21 cellular contexts compared by ENCODE assay signal in the genomic region with DNA sequence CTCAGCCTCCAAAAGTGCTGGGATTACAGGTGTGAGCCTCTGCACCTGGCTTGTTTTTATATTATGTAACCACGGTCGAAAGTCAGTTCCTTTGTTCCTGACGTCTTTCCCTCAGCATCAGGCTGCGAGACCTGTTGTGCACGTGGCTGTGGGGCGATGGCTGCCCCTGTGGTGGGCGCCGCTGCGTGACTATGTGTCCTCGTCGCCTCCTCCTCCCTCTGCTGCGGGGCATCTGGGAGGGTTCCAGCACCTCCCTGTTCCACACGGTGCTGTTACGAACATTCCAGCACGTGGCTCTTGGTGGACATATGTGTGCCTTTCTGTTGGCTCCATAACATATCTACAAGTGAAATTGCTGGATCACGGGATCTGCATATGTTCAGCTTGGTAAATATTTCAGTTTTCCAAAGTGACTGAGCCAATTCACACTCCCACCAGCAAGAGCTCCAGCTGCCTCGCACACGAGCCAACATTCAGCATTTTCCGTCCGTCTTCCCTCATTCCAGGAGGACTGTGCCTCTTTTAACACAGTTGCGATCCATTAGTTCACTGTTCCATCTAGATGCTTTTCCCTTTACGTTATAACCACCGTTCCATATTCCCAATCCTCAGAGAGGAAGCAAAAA. TPM values are rescaled to one million over a fixed set of nuclear protein-coding genes. Genes with fewer than 3 reads are reported as not detected.
DNase-seq lines count a peak whose midpoint lies in the region; ATAC-seq, FAIRE-seq and TF ChIP-seq lines count a peak whose summit lies in the region.
"Had no signal": no experiment of that assay in that cellular context is flagged by ENCODE, and none has a peak within 500 bp of the region (broad histone marks: within the 10 kb centered on the region; RNA-seq: fewer than 3 reads in every experiment).

No MANE protein-coding gene starts in this region.

- TF ChIP-seq CTCF in GM12878 (IDR thresholded peaks at IDR 0.05 in 2 of 3, conservative IDR thresholded peaks at IDR 0.05 in 1 of 3; ENCODE audit: control insufficient read depth in 2 of 3, extremely low read depth in 1 of 3, insufficient read depth in 1 of 3, low read depth in 3 of 3, low read length in 3 of 3) = no peak

- no peak overlapping the region for H2BK120ac ChIP-seq in neuronal stem cell (ENCODE audit: low read depth, low read length)

- TSS peak; percentile 45 for BruUV-seq in GM12878 (replicated peaks; lab: Mats Ljungman, UMichigan)

- peaks cover 0 to 73% (median 4%) of the 10 kb centered on the region in 11 experiments; a peak in 6 of 22 replicates for H3K36me3 ChIP-seq in BLaER1 treated with 17β-estradiol and CSF1 and Interleukin-3, amounts not matched to agents 10 nM and 100 nM
- H3K36me3 ChIP-seq in H7 (replicated peaks; ENCODE audit: control insufficient read depth, insufficient read depth, low read length) (no peaks in the 10 kb centered on the region), GM12878 (ENCODE audit: control insufficient read depth in 2 of 2, insufficient read depth in 2 of 2, low read length in 1 of 2) (peaks cover 0 to 11% of the 10 kb centered on the region in 2 experiments; a peak in 2 of 4 replicates), neuronal stem cell (replicated peaks in 1 of 2; ENCODE audit: control insufficient read depth in 2 of 2, insufficient read depth in 2 of 2, low read length in 2 of 2) (peaks cover 0 to 3% of the 10 kb centered on the region in 2 donors)

- H4K91ac ChIP-seq in neuronal stem cell (ENCODE audit: low read depth, low read length, poor library complexity) = no peak overlapping the region

- SMC1A ChIA-PET in GM12878 (lab: Charles Lee; ENCODE audit: uncharacterized antibody, unreplicated experiment) = interaction anchor here (0.7 to 2.7 kb wide), 8 partner anchors 10 to 81 kb away, joined by 3 to 21 read pairs (median 4); no protein-coding TSS in a partner anchor

- intact Hi-C loops in GM12878 (cut with micrococcal nuclease; ENCODE audit: unreplicated experiment) = no loop called here

- CTCF ChIA-PET in GM12878 (lab: Yijun Ruan, JAX) = interaction anchor here (1.6 kb wide), 1 partner anchor 28 kb away, joined by 8 read pairs; no protein-coding TSS in a partner anchor

- TF ChIP-seq POLR2A in GM12878 (IDR thresholded peaks at IDR 0.05; ENCODE audit: low read depth, low read length) = no peak

- no peak overlapping the region for H3K27ac ChIP-seq in BLaER1 treated with 17β-estradiol and CSF1 and Interleukin-3, amounts not matched to agents 10 nM and 100 nM
- peak overlapping the region; percentile 70 for H3K27ac ChIP-seq in GM12878 (ENCODE audit: control insufficient read depth, insufficient read depth)
- no peak overlapping the region for H3K27ac ChIP-seq in neuronal stem cell (replicated peaks; ENCODE audit: low read length)
- H3K27ac ChIP-seq: epithelial cell of prostate, left lung had no signal

- POLR2A ChIA-PET in GM12878 (lab: Charles Lee) = interaction anchor here (0.6 to 1.5 kb wide), 4 partner anchors 10 to 29 kb away, joined by 3 to 8 read pairs (median 4); no protein-coding TSS in a partner anchor

- WGBS in GM12878 (ENCODE audit: insufficient coverage, insufficient replicate concordance, low lambda C conversion rate, missing lambda C conversion rate) = 78% methylated on average over 23 of the region's 23 CpGs
- WGBS in neuronal stem cell (ENCODE audit: extremely low coverage in 2 of 2, insufficient read length in 2 of 2, insufficient replicate concordance in 1 of 2), 2 donors = no CpG with 5 or more reads among the region's 23 CpGs

- peak overlapping the region; percentile 29 for H3K23ac ChIP-seq in neuronal stem cell (ENCODE audit: low read depth, low read length, poor library complexity)

- H3K4me3 ChIP-seq in BLaER1 treated with 17β-estradiol and CSF1 and Interleukin-3, amounts not matched to agents 10 nM and 100 nM = no peak overlapping the region
- H3K4me3 ChIP-seq in H7 (ENCODE audit: insufficient read depth, low read depth, low read length) (no peak overlapping the region), GM12878 (no peak overlapping the region), neuronal stem cell (ENCODE audit: low read length in 2 of 2) (no peak overlapping the region)
- H3K4me3 ChIP-seq: left lung had no signal

- no peak overlapping the region for H4K8ac ChIP-seq in neuronal stem cell (ENCODE audit: low read depth, low read length)

- no peaks in the 10 kb centered on the region for H3K27me3 ChIP-seq in BLaER1 treated with 17β-estradiol and CSF1 and Interleukin-3, amounts not matched to agents 10 nM and 100 nM
- H3K27me3 ChIP-seq in H7 (ENCODE audit: control insufficient read depth, insufficient read depth, low read length) = no peaks in the 10 kb centered on the region
- H3K27me3 ChIP-seq in GM12878 (replicated peaks in 1 of 2; ENCODE audit: control insufficient read depth in 2 of 2, insufficient read depth in 2 of 2, low read length in 1 of 2) = no peaks in the 10 kb centered on the region
- H3K27me3 ChIP-seq in neuronal stem cell (ENCODE audit: control insufficient read depth in 3 of 3, insufficient read depth in 3 of 3, low read depth in 1 of 3, low read length in 3 of 3) = no peaks in the 10 kb centered on the region
- H3K27me3 ChIP-seq: left lung had no signal

- H4K20me1 ChIP-seq in BLaER1 treated with 17β-estradiol and CSF1 and Interleukin-3, amounts not matched to agents 10 nM and 100 nM = peaks cover 4 to 100% (median 33%) of the 10 kb centered on the region in 11 experiments; a peak in 20 of 22 replicates
- H4K20me1 ChIP-seq in GM12878 (ENCODE audit: control insufficient read depth, insufficient read depth) = no peaks in the 10 kb centered on the region

- no peak overlapping the region for H2BK12ac ChIP-seq in neuronal stem cell (ENCODE audit: low read length)

- no peak overlapping the region for H2AK5ac ChIP-seq in neuronal stem cell (ENCODE audit: low read depth, low read length)

- H3K4ac ChIP-seq in neuronal stem cell (ENCODE audit: low read length) = no peak overlapping the region

- H3K9ac ChIP-seq in BLaER1 treated with 17β-estradiol and CSF1 and Interleukin-3, amounts not matched to agents 10 nM and 100 nM = peak overlapping the region in 1 of 11 experiments; percentile 22; a peak in 1 of 22 replicates
- no peak overlapping the region for H3K9ac ChIP-seq in GM12878 (ENCODE audit: control insufficient read depth, insufficient read depth, low read length)
- peak overlapping the region; percentile 0 for H3K9ac ChIP-seq in neuronal stem cell (ENCODE audit: low read depth, low read length, poor library complexity)

- H3K79me1 ChIP-seq in neuronal stem cell (ENCODE audit: low read depth, low read length) = peaks cover 7% of the 10 kb centered on the region

- H2AFZ ChIP-seq in GM12878 (ENCODE audit: control insufficient read depth, low read depth, low read length) (no peak overlapping the region), neuronal stem cell (ENCODE audit: low read length) (no peak overlapping the region)

- H3K14ac ChIP-seq in neuronal stem cell (ENCODE audit: low read length) = no peak overlapping the region

- RAD21 ChIA-PET in GM12878 (lab: Charles Lee; ENCODE audit: unreplicated experiment) = interaction anchor here (1.0 to 2.1 kb wide), 5 partner anchors 9 to 52 kb away, joined by 3 to 13 read pairs (median 9); no protein-coding TSS in a partner anchor

- no peak overlapping the region for H2BK15ac ChIP-seq in neuronal stem cell (ENCODE audit: low read length)

- no peak for TF ChIP-seq EP300 in GM12878 (IDR thresholded peaks at IDR 0.05; ENCODE audit: borderline replicate concordance in 1 of 2, control insufficient read depth in 1 of 2, low read depth in 2 of 2, low read length in 2 of 2)

- no peak for TF ChIP-seq RAD21 in GM12878 (IDR thresholded peaks at IDR 0.05; ENCODE audit: insufficient read depth, low read depth, low read length)

- ATAC-seq in GM12878 (no peak), HG02759 (IDR thresholded peaks at IDR 0.05; ENCODE audit: unreplicated experiment) (no peak), HG03280 (IDR thresholded peaks at IDR 0.05; ENCODE audit: unreplicated experiment) (no peak)
- ATAC-seq: activated T-cell treated with anti-CD3 and anti-CD28 coated beads, Interleukin-2, amount 50 U/mL, for 72 hours; left lung; T-cell had no signal

- peak overlapping the region in 8 of 11 experiments; percentile 9 to 60 (median 34); a peak in 11 of 22 replicates for H3K4me2 ChIP-seq in BLaER1 treated with 17β-estradiol and CSF1 and Interleukin-3, amounts not matched to agents 10 nM and 100 nM
- H3K4me2 ChIP-seq in GM12878 (ENCODE audit: control insufficient read depth, insufficient read depth) (peak overlapping the region; percentile 85), neuronal stem cell (ENCODE audit: insufficient read depth, low read length, poor library complexity, severe bottlenecking) (no peak overlapping the region)

- H3K79me2 ChIP-seq in GM12878 (ENCODE audit: control insufficient read depth, insufficient read depth, low read length) = peaks cover 48% of the 10 kb centered on the region

- peak; percentile 26 for DNase-seq in H7
- no peak for DNase-seq in GM12878 (ENCODE audit: low read depth, low spot score)
- no peak for DNase-seq in neuronal stem cell (ENCODE audit: low spot score)
- DNase-seq in activated T-cell treated with anti-CD3 and anti-CD28 coated beads for 4 hours = no peak
- DNase-seq in NCI-H345 (lab: John Stamatoyannopoulos, UW) = no peak
- DNase-seq: activated CD4-positive, alpha-beta T cell treated with anti-CD3 and anti-CD28 coated beads, Interleukin-2, amount 50 U/mL, for 48 hours; activated T-cell treated with anti-CD3 and anti-CD28 coated beads, Interleukin-2, amount 50 U/mL, for 72 hours; COR-L47; dermis blood vessel endothelial cell; NCI-H146; NCI-H2227 treated with DMSO at 0.1 percent for 48 hours; occipital lobe; RPMI8226; stimulated activated naive CD4-positive, alpha-beta T cell treated with Interleukin-2 at 50 U/mL for 16 hours had no signal

- H3K9me3 ChIP-seq in BLaER1 treated with 17β-estradiol and CSF1 and Interleukin-3, amounts not matched to agents 10 nM and 100 nM (replicated peaks in 1 of 11) = peaks cover 0 to 14% (median 4%) of the 10 kb centered on the region in 11 experiments; a peak in 6 of 22 replicates
- H3K9me3 ChIP-seq in GM12878 (replicated peaks; ENCODE audit: control insufficient read depth, insufficient read depth, low read length) (no peaks in the 10 kb centered on the region), neuronal stem cell (replicated peaks in 1 of 2; ENCODE audit: control insufficient read depth in 2 of 2, insufficient read depth in 1 of 2, low read depth in 1 of 2, low read length in 2 of 2) (no peaks in the 10 kb centered on the region)
- H3K9me3 ChIP-seq: left lung had no signal

- no peak for FAIRE-seq in GM12878 (lab: Jason Lieb, UNC)
- FAIRE-seq: bronchial epithelial cell had no signal

- in situ Hi-C loops in GM12878 (cut with MboI) = no loop called here

- no peak overlapping the region for H2BK5ac ChIP-seq in neuronal stem cell (ENCODE audit: low read length)

- H3K4me1 ChIP-seq in BLaER1 treated with 17β-estradiol and CSF1 and Interleukin-3, amounts not matched to agents 10 nM and 100 nM = peaks cover 0 to 18% (median 13%) of the 10 kb centered on the region in 10 experiments; a peak in 15 of 20 replicates
- H3K4me1 ChIP-seq in GM12878 (ENCODE audit: control insufficient read depth, insufficient read depth, low read length) (peaks cover 18% of the 10 kb centered on the region), neuronal stem cell (ENCODE audit: control insufficient read depth in 2 of 2, insufficient read depth in 1 of 2, low read depth in 1 of 2, low read length in 2 of 2) (no peaks in the 10 kb centered on the region)
- H3K4me1 ChIP-seq: left lung had no signal

- H3K18ac ChIP-seq in neuronal stem cell (ENCODE audit: low read length) = no peak overlapping the region

RNA-seq across cellular contexts. Expression of a gene that starts 25.1 kb away (rescaled TPM):
- 23.2 and 28.2 TPM in 2 replicates for total RNA-seq in H7 (2014; rRNA removed; shearing (Covaris generic))
- 69.7 and 75.0 TPM in 2 replicates for total RNA-seq in GM12878 (2013; cell fraction: nucleolus; rRNA removed)
- total RNA-seq in GM12878 (2014; rRNA removed) (40.5 and 42.2 TPM in 2 replicates), GM12878 (2014; rRNA removed; fragmentation: Illumina TruSeq; extraction: Trizol) (46.5 and 51.6 TPM in 2 replicates), GM12878 (2021) (150 and 156 TPM in 2 replicates)
- 12.4 TPM for polyA plus RNA-seq in GM12878 (2011; ENCODE audit: low read depth)
- polyA plus RNA-seq in GM12878 (2011; rRNA removed) (92.1 and 210 TPM in 2 replicates), GM12878 (2014; fragmentation: Illumina TruSeq; extraction: Trizol) (19.4 and 79.8 TPM in 2 replicates), GM12878 (2014; fragmentation: Nextera tagmentation; extraction: Ambion mirVana) (10 to 100 TPM in 1 of 2 experiments, 1 to 10 TPM in 1; 6.4 to 21.5 TPM), GM12878 (2014; rRNA removed) (115 and 118 TPM in 2 replicates), GM12878 (2016; fragmentation: Nextera tagmentation; extraction: Ambion mirVana) (100 to 1,000 TPM; 118 to 133 TPM)
- polyA plus RNA-seq in GM12878 (2011; cell fraction: cytosol; rRNA removed) = 146 and 248 TPM in 2 replicates
- 220 and 232 TPM in 2 replicates for polyA plus RNA-seq in GM12878 (2011; cell fraction: nucleus; rRNA removed)
- polyA plus RNA-seq in GM12878 (2012) = 101 and 127 TPM in 2 replicates
- 199 and 253 TPM in 2 replicates for polyA minus RNA-seq in GM12878 (2011; rRNA and poly(A)+ RNA removed)
- polyA minus RNA-seq in GM12878 (2011; cell fraction: cytosol; rRNA and poly(A)+ RNA removed) = 69.8 and 71.0 TPM in 2 replicates
- 31.3 and 40.8 TPM in 2 replicates for polyA minus RNA-seq in GM12878 (2011; cell fraction: nucleus; rRNA and poly(A)+ RNA removed)
- 10.4 TPM for polyA plus RNA-seq in neuronal stem cell (2013, experiment 1 of 2)
- polyA plus RNA-seq in neuronal stem cell (2013, experiment 2 of 2) = 12.5 TPM

RNA-seq across cellular contexts. Expression of a gene that starts 47.1 kb away (rescaled TPM):
- 101 and 117 TPM in 2 replicates for total RNA-seq in H7 (2014; rRNA removed; shearing (Covaris generic))
- total RNA-seq in GM12878 (2013; cell fraction: nucleolus; rRNA removed) = 4.4 and 5.3 TPM in 2 replicates
- total RNA-seq in GM12878 (2014; rRNA removed) (71.4 and 81.6 TPM in 2 replicates), GM12878 (2014; rRNA removed; fragmentation: Illumina TruSeq; extraction: Trizol) (56.4 and 58.1 TPM in 2 replicates), GM12878 (2021) (62.1 TPM in 2 replicates)
- polyA plus RNA-seq in GM12878 (2011; ENCODE audit: low read depth) = 44.4 TPM
- polyA plus RNA-seq in GM12878 (2011; rRNA removed) (24.1 and 40.2 TPM in 2 replicates), GM12878 (2014; fragmentation: Illumina TruSeq; extraction: Trizol) (7.7 and 36.7 TPM in 2 replicates), GM12878 (2014; fragmentation: Nextera tagmentation; extraction: Ambion mirVana) (10 to 100 TPM in 1 of 2 experiments, 1 to 10 TPM in 1; 7.7 to 23.3 TPM), GM12878 (2014; rRNA removed) (77.5 and 87.5 TPM in 2 replicates), GM12878 (2016; fragmentation: Nextera tagmentation; extraction: Ambion mirVana) (100 to 1,000 TPM; 115 to 122 TPM)
- polyA plus RNA-seq in GM12878 (2011; cell fraction: cytosol; rRNA removed) = 61.4 and 74.1 TPM in 2 replicates
- 36.5 and 38.9 TPM in 2 replicates for polyA plus RNA-seq in GM12878 (2011; cell fraction: nucleus; rRNA removed)
- 51.4 and 59.5 TPM in 2 replicates for polyA plus RNA-seq in GM12878 (2012)
- 18.9 and 42.0 TPM in 2 replicates for polyA minus RNA-seq in GM12878 (2011; rRNA and poly(A)+ RNA removed)
- 14.9 and 15.0 TPM in 2 replicates for polyA minus RNA-seq in GM12878 (2011; cell fraction: cytosol; rRNA and poly(A)+ RNA removed)
- 7.5 and 9.6 TPM in 2 replicates for polyA minus RNA-seq in GM12878 (2011; cell fraction: nucleus; rRNA and poly(A)+ RNA removed)
- polyA plus RNA-seq in neuronal stem cell (2013, experiment 1 of 2) = 46.7 TPM
- polyA plus RNA-seq in neuronal stem cell (2013, experiment 2 of 2) = 46.4 TPM

RNA-seq across cellular contexts. Expression of a gene that starts 47.1 kb away (rescaled TPM):
- 25.8 and 32.6 TPM in 2 replicates for total RNA-seq in H7 (2014; rRNA removed; shearing (Covaris generic))
- total RNA-seq in GM12878 (2013; cell fraction: nucleolus; rRNA removed) = 17.7 and 17.9 TPM in 2 replicates
- total RNA-seq in GM12878 (2014; rRNA removed) (57.1 and 61.7 TPM in 2 replicates), GM12878 (2014; rRNA removed; fragmentation: Illumina TruSeq; extraction: Trizol) (54.8 and 60.1 TPM in 2 replicates), GM12878 (2021) (61.2 and 62.9 TPM in 2 replicates)
- polyA plus RNA-seq in GM12878 (2011; ENCODE audit: low read depth) = 25.8 TPM
- polyA plus RNA-seq in GM12878 (2011; rRNA removed) (34.8 and 43.2 TPM in 2 replicates), GM12878 (2014; fragmentation: Illumina TruSeq; extraction: Trizol) (75.6 and 79.8 TPM in 2 replicates), GM12878 (2014; fragmentation: Nextera tagmentation; extraction: Ambion mirVana) (10 to 100 TPM; 91.4 to 92.9 TPM), GM12878 (2014; rRNA removed) (58.9 and 59.2 TPM in 2 replicates), GM12878 (2016; fragmentation: Nextera tagmentation; extraction: Ambion mirVana) (100 to 1,000 TPM; 125 to 128 TPM)
- 36.7 and 39.9 TPM in 2 replicates for polyA plus RNA-seq in GM12878 (2011; cell fraction: cytosol; rRNA removed)
- 16.7 and 20.8 TPM in 2 replicates for polyA plus RNA-seq in GM12878 (2011; cell fraction: nucleus; rRNA removed)
- 37.1 and 37.7 TPM in 2 replicates for polyA plus RNA-seq in GM12878 (2012)
- polyA minus RNA-seq in GM12878 (2011; rRNA and poly(A)+ RNA removed) = 29.7 and 30.7 TPM in 2 replicates
- polyA minus RNA-seq in GM12878 (2011; cell fraction: cytosol; rRNA and poly(A)+ RNA removed) = 10.8 and 13.8 TPM in 2 replicates
- 9.9 and 13.7 TPM in 2 replicates for polyA minus RNA-seq in GM12878 (2011; cell fraction: nucleus; rRNA and poly(A)+ RNA removed)
- 21.4 TPM for polyA plus RNA-seq in neuronal stem cell (2013, experiment 1 of 2)
- 21.4 TPM for polyA plus RNA-seq in neuronal stem cell (2013, experiment 2 of 2)

RNA-seq across cellular contexts. Expression of a gene that starts 56.4 kb away (rescaled TPM):
- total RNA-seq in H7 (2014; rRNA removed; shearing (Covaris generic)) = 44.7 and 63.0 TPM in 2 replicates
- total RNA-seq in GM12878 (2013; cell fraction: nucleolus; rRNA removed) = 141 TPM in 2 replicates
- 70.5 and 75.7 TPM in 2 replicates for total RNA-seq in GM12878 (2014; rRNA removed)
- 17.1 and 18.7 TPM in 2 replicates for total RNA-seq in GM12878 (2014; rRNA removed; fragmentation: Illumina TruSeq; extraction: Trizol)
- total RNA-seq in GM12878 (2021) = 56.5 and 56.6 TPM in 2 replicates
- polyA plus RNA-seq in GM12878 (2011; ENCODE audit: low read depth) = 20.3 TPM
- polyA plus RNA-seq in GM12878 (2011; rRNA removed) = 18.6 and 33.4 TPM in 2 replicates
- 63.4 and 81.7 TPM in 2 replicates for polyA plus RNA-seq in GM12878 (2011; cell fraction: cytosol; rRNA removed)
- 48.8 and 57.0 TPM in 2 replicates for polyA plus RNA-seq in GM12878 (2011; cell fraction: nucleus; rRNA removed)
- polyA plus RNA-seq in GM12878 (2012) = 37.9 and 62.7 TPM in 2 replicates
- 2.4 and 8.1 TPM in 2 replicates for polyA plus RNA-seq in GM12878 (2014; fragmentation: Illumina TruSeq; extraction: Trizol)
- 1 to 10 TPM; 2.2 to 5.1 TPM for polyA plus RNA-seq in GM12878 (2014; fragmentation: Nextera tagmentation; extraction: Ambion mirVana)
- 43.2 and 63.4 TPM in 2 replicates for polyA plus RNA-seq in GM12878 (2014; rRNA removed)
- polyA plus RNA-seq in GM12878 (2016; fragmentation: Nextera tagmentation; extraction: Ambion mirVana) = 10 to 100 TPM; 73.1 to 76.8 TPM
- polyA minus RNA-seq in GM12878 (2011; rRNA and poly(A)+ RNA removed) = 26.5 and 49.2 TPM in 2 replicates
- 29.7 and 31.5 TPM in 2 replicates for polyA minus RNA-seq in GM12878 (2011; cell fraction: cytosol; rRNA and poly(A)+ RNA removed)
- polyA minus RNA-seq in GM12878 (2011; cell fraction: nucleus; rRNA and poly(A)+ RNA removed) = 23.5 and 35.1 TPM in 2 replicates
- 20.0 TPM for polyA plus RNA-seq in neuronal stem cell (2013, experiment 1 of 2)
- 18.9 TPM for polyA plus RNA-seq in neuronal stem cell (2013, experiment 2 of 2)
